14 cellular contexts compared by ENCODE assay signal in the genomic region with DNA sequence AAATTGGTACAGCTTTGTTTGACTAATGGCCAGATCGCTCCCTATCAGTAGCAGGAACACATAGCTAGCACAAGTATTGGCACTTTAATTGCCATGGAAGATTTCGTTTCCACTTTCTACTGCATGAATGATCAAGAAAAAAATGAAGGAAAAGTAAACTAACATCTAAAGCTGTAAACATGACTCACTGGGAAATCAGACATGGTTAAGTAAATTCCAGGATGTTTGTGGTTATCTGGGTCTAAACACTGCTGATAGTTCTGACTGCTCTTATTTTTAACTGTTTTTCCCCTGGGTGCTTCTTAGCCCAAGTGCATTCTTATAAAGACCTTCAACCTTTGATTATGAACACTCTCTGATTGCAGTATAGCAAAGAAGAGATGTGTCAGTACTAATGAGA.
DNase-seq lines count a peak whose midpoint lies in the region; ATAC-seq, FAIRE-seq and TF ChIP-seq lines count a peak whose summit lies in the region.
"Had no signal": no experiment of that assay in that cellular context is flagged by ENCODE, and none has a peak within 500 bp of the region (broad histone marks: within the 10 kb centered on the region; RNA-seq: fewer than 3 reads in every experiment).

No MANE protein-coding gene starts in this region.

- ATAC-seq in Right ventricle myocardium inferior (no peak), GM18511 (IDR thresholded peaks at IDR 0.05; ENCODE audit: unreplicated experiment) (no peak)
- ATAC-seq in stimulated activated naive B cell treated with anti-CD40 and anti-IgM and Interleukin-4, amounts not matched to agents 10 μg/mL and 1 μg/mL and 100 μg/mL, for 72 hours (replicated peaks), result no peak

- no peak overlapping the region for H3K27ac ChIP-seq in keratinocyte (ENCODE audit: control insufficient read depth, insufficient read depth, low read length)

- no peaks in the 10 kb centered on the region for H4K20me1 ChIP-seq in keratinocyte (ENCODE audit: control insufficient read depth, extremely low read depth, insufficient read depth, low read length)

- peak overlapping the region; percentile 34 for H3K4me2 ChIP-seq in keratinocyte (ENCODE audit: control insufficient read depth, extremely low read depth, insufficient read depth, low read depth, low read length)

- H3K4me3 ChIP-seq in keratinocyte (ENCODE audit: control insufficient read depth in 2 of 3, extremely low read depth in 1 of 3, insufficient read depth in 2 of 3, low read depth in 1 of 3, low read length in 3 of 3), result no peak overlapping the region

- intact Hi-C loops in Right ventricle myocardium inferior (cut with DNase I), result no loop called here

- H3K27ac Mint-ChIP-seq in progenitor cell of endocrine pancreas, result no peak overlapping the region
- no peak overlapping the region for H3K27ac Mint-ChIP-seq in stimulated activated naive B cell treated with anti-CD40 and anti-IgM and Interleukin-4, amounts not matched to agents 10 μg/mL and 1 μg/mL and 100 μg/mL, for 72 hours
- H3K27ac Mint-ChIP-seq: CD4-positive, CD25-positive, alpha-beta regulatory T cell; immature natural killer cell had no signal

- peaks cover 40% of the 10 kb centered on the region for H3K4me1 ChIP-seq in keratinocyte (ENCODE audit: control insufficient read depth, extremely low read depth, insufficient read depth, low read length)

- TF ChIP-seq CTCF in keratinocyte (optimal IDR thresholded peaks at IDR 0.05 in 1 of 3, IDR thresholded peaks at IDR 0.05 in 1 of 3, conservative IDR thresholded peaks at IDR 0.05 in 1 of 3; ENCODE audit: extremely low read depth in 1 of 3, insufficient read depth in 2 of 3, low read length in 3 of 3), result no peak
- no peak for TF ChIP-seq CTCF in progenitor cell of endocrine pancreas (IDR thresholded peaks at IDR 0.05; ENCODE audit: unreplicated experiment)

- no peaks in the 10 kb centered on the region for H3K9me1 ChIP-seq in keratinocyte (ENCODE audit: control insufficient read depth, extremely low read depth, insufficient read depth, low read length)

- H3K4me3 Mint-ChIP-seq in progenitor cell of endocrine pancreas (ENCODE audit: low read depth), result no peak overlapping the region
- no peak overlapping the region for H3K4me3 Mint-ChIP-seq in stimulated activated naive B cell treated with anti-CD40 and anti-IgM and Interleukin-4, amounts not matched to agents 10 μg/mL and 1 μg/mL and 100 μg/mL, for 72 hours
- H3K4me3 Mint-ChIP-seq: CD4-positive, CD25-positive, alpha-beta regulatory T cell; immature natural killer cell had no signal

- no peak overlapping the region for H3K9ac ChIP-seq in keratinocyte (ENCODE audit: control insufficient read depth, extremely low read depth, insufficient read depth, low read length)

- H3K27me3 Mint-ChIP-seq in progenitor cell of endocrine pancreas, result no peaks in the 10 kb centered on the region
- no peaks in the 10 kb centered on the region for H3K27me3 Mint-ChIP-seq in stimulated activated naive B cell treated with anti-CD40 and anti-IgM and Interleukin-4, amounts not matched to agents 10 μg/mL and 1 μg/mL and 100 μg/mL, for 72 hours
- H3K27me3 Mint-ChIP-seq: CD4-positive, CD25-positive, alpha-beta regulatory T cell had no signal

- H3K9me3 ChIP-seq in keratinocyte (ENCODE audit: control insufficient read depth, low read depth, low read length), result no peaks in the 10 kb centered on the region

- H3K4me1 Mint-ChIP-seq in progenitor cell of endocrine pancreas (ENCODE audit: low read depth), result peaks cover 33% of the 10 kb centered on the region
- H3K4me1 Mint-ChIP-seq in stimulated activated naive B cell treated with anti-CD40 and anti-IgM and Interleukin-4, amounts not matched to agents 10 μg/mL and 1 μg/mL and 100 μg/mL, for 72 hours, result no peaks in the 10 kb centered on the region
- H3K4me1 Mint-ChIP-seq: CD4-positive, CD25-positive, alpha-beta regulatory T cell; immature natural killer cell had no signal

- peaks cover 7% of the 10 kb centered on the region for H3K9me3 Mint-ChIP-seq in progenitor cell of endocrine pancreas (ENCODE audit: low read depth)
- H3K9me3 Mint-ChIP-seq in stimulated activated naive B cell treated with anti-CD40 and anti-IgM and Interleukin-4, amounts not matched to agents 10 μg/mL and 1 μg/mL and 100 μg/mL, for 72 hours, result peaks cover 0 to 3% of the 10 kb centered on the region in 2 donors

- H3K36me3 ChIP-seq in keratinocyte (ENCODE audit: control insufficient read depth in 2 of 2, extremely low read depth in 1 of 2, insufficient read depth in 2 of 2, low read length in 2 of 2), result no peaks in the 10 kb centered on the region

- peak; percentile 61 for FAIRE-seq in keratinocyte (lab: Jason Lieb, UNC)

- no peaks in the 10 kb centered on the region for H3K27me3 ChIP-seq in keratinocyte (ENCODE audit: control insufficient read depth, extremely low read depth, insufficient read depth, low read length)

- H3K36me3 Mint-ChIP-seq in progenitor cell of endocrine pancreas (ENCODE audit: insufficient read depth), result no peaks in the 10 kb centered on the region
- H3K36me3 Mint-ChIP-seq in stimulated activated naive B cell treated with anti-CD40 and anti-IgM and Interleukin-4, amounts not matched to agents 10 μg/mL and 1 μg/mL and 100 μg/mL, for 72 hours, result no peaks in the 10 kb centered on the region
- H3K36me3 Mint-ChIP-seq: CD4-positive, CD25-positive, alpha-beta regulatory T cell; immature natural killer cell had no signal

- no peaks in the 10 kb centered on the region for H3K79me2 ChIP-seq in keratinocyte (ENCODE audit: control insufficient read depth, insufficient read depth, low read length)

- DNase-seq in AG08395 (ENCODE audit: low spot score) (peak; percentile 82), HS-27A (ENCODE audit: low read depth) (peak; percentile 45), amniotic stem cell (lab: John Stamatoyannopoulos, UW) (peak; percentile 73), keratinocyte (ENCODE audit: low read depth, low spot score) (no peak), Right ventricle myocardium inferior (ENCODE audit: missing footprints) (no peak), progenitor cell of endocrine pancreas (ENCODE audit: low spot score, unreplicated experiment) (no peak)
- DNase-seq in stimulated activated naive B cell treated with anti-CD40 and anti-IgM and Interleukin-4, amounts not matched to agents 10 μg/mL and 1 μg/mL and 100 μg/mL, for 72 hours, result no peak
- DNase-seq: activated gamma-delta T cell; CD4-positive, CD25-positive, alpha-beta regulatory T cell; immature natural killer cell; NCI-H1417 treated with DMSO at 0.1 percent for 48 hours; OCI-M1; posterior cingulate gyrus had no signal

- dilution Hi-C loops in keratinocyte (cut with MboI; ENCODE audit: extremely low pct_ligation_motif_present, low sequenced_read_pairs), result no loop called here

- H2AFZ ChIP-seq in keratinocyte (ENCODE audit: control insufficient read depth, low read length), result no peak overlapping the region

Comparison
In these comparisons a context has a peak if more than half of its experiments do, and no peak if none do; other contexts are left out.
1. DNase-seq: peak in AG08395 (single experiment), HS-27A (single experiment) and amniotic stem cell (single experiment); none in keratinocyte (single experiment), Right ventricle myocardium inferior (single experiment), progenitor cell of endocrine pancreas (single experiment) and stimulated activated naive B cell treated with anti-CD40 and anti-IgM and Interleukin-4, amounts not matched to agents 10 μg/mL and 1 μg/mL and 100 μg/mL, for 72 hours (single experiment).